In genomic region chr19:44113138-44113783, GRCh38 we compare ENCODE assay signal across 8 cellular contexts. TPM values are rescaled to one million over a fixed set of nuclear protein-coding genes. Genes with fewer than 3 reads are reported as not detected.
A peak's percentile ranks its signal among the peaks of the same experiment; 100 is the strongest.
DNase-seq lines count a peak whose midpoint lies in the region; ATAC-seq, FAIRE-seq and TF ChIP-seq lines count a peak whose summit lies in the region.

TSS of gene ZNF225 (plus strand) at chr19:44113399. CDS start at chr19:44115828, 2,429 bp downstream.

- peak; percentile 96 to 98 for DNase-seq in Caco-2
- peak; percentile 95 for DNase-seq in HTR-8/SVneo (ENCODE audit: insufficient read length, low spot score)
- DNase-seq in NT2/D1 (ENCODE audit: low read depth, low spot score) = peak; percentile 95
- DNase-seq in activated CD8-positive, alpha-beta memory T cell treated with anti-CD3 and anti-CD28 coated beads, Interleukin-2, amount 50 U/mL, for 4 hours = peak; percentile 77
- peak; percentile 98 for DNase-seq in endothelial cell of umbilical vein (ENCODE audit: low read depth, low spot score)
- DNase-seq in mesothelial cell of epicardium (ENCODE audit: low spot score in 2 of 2, unreplicated experiment in 2 of 2) = peak; percentile 82 to 89
- DNase-seq in stimulated activated CD8-positive, alpha-beta memory T cell treated with anti-CD3 and anti-CD28 coated beads, Interleukin-15, amount 100 ng/mL, for 4 hours (ENCODE audit: low read depth in 2 of 2) = peak; percentile 70 to 80

- H3K27me3 ChIP-seq in Caco-2 (replicated peaks; ENCODE audit: control insufficient read depth, insufficient read depth, low read length) (no peaks in the 10 kb centered on the region), NT2/D1 (ENCODE audit: insufficient read depth, insufficient read length) (no peaks in the 10 kb centered on the region), endothelial cell of umbilical vein (ENCODE audit: control insufficient read depth in 2 of 2, insufficient read depth in 2 of 2, low read length in 2 of 2) (no peaks in the 10 kb centered on the region)

- intact Hi-C loops in Caco-2 (cut with micrococcal nuclease; ENCODE audit: unreplicated experiment) = loop anchor here (1.0 to 10.0 kb wide), 12 partner anchors 19 to 387 kb away; partner anchors contain the start of genes ZNF155, ZNF180, ZNF224 and ZNF227
- intact Hi-C loops in endothelial cell of umbilical vein (cut with micrococcal nuclease) = loop anchor here (1.0 to 10.0 kb wide), 16 partner anchors 19 to 387 kb away; partner anchors contain the start of genes SMG9, ZNF112, ZNF155 and ZNF180

- H3K4me1 ChIP-seq in Caco-2 (no peaks in the 10 kb centered on the region), NT2/D1 (ENCODE audit: insufficient read depth, insufficient read length) (no peaks in the 10 kb centered on the region), endothelial cell of umbilical vein (ENCODE audit: control insufficient read depth, extremely low read depth, insufficient read depth, low read length) (peaks cover 6% of the 10 kb centered on the region)

- FAIRE-seq in HTR-8/SVneo (lab: Jason Lieb, UNC) (peak; percentile 77), endothelial cell of umbilical vein (lab: Jason Lieb, UNC) (peak; percentile 99)

- H3K36me3 Mint-ChIP-seq in Caco-2 (ENCODE audit: insufficient read depth, unreplicated experiment) (peaks cover 9% of the 10 kb centered on the region), mesothelial cell of epicardium (peaks cover 41% of the 10 kb centered on the region)

- POLR2A ChIA-PET in Caco-2 (lab: Charles Lee) = interaction anchor here (0.6 to 1.0 kb wide), 3 partner anchors 52 to 732 kb away, joined by 3 to 7 read pairs (median 3); partner anchors contain the start of gene ZNF226
- POLR2A ChIA-PET in endothelial cell of umbilical vein (lab: Charles Lee) = interaction anchor here (1.1 kb wide), 1 partner anchor 109 kb away, joined by 3 read pairs; no protein-coding TSS in a partner anchor

- TF ChIP-seq CTCF in Caco-2 (IDR thresholded peaks at IDR 0.05; ENCODE audit: insufficient read depth in 1 of 2, low read depth in 1 of 2, low read length in 1 of 2, severe bottlenecking in 1 of 2, unreplicated experiment in 1 of 2) (no peak), endothelial cell of umbilical vein (IDR thresholded peaks at IDR 0.05; ENCODE audit: extremely low read depth in 1 of 2, insufficient read depth in 1 of 2, low read depth in 1 of 2, low read length in 2 of 2) (no peak), mesothelial cell of epicardium (IDR thresholded peaks at IDR 0.05; ENCODE audit: unreplicated experiment) (no peak)

- no peaks in the 10 kb centered on the region for H3K79me2 ChIP-seq in endothelial cell of umbilical vein (ENCODE audit: control insufficient read depth, insufficient read depth, low read length)

- dilution Hi-C loops in endothelial cell of umbilical vein (cut with MboI; ENCODE audit: extremely low pct_ligation_motif_present, low sequenced_read_pairs) = no loop called here

- peak; percentile 85 for TF ChIP-seq POLR2A in endothelial cell of umbilical vein (IDR thresholded peaks at IDR 0.05; ENCODE audit: low read depth, low read length)

- H3K36me3 ChIP-seq in Caco-2 (ENCODE audit: control insufficient read depth, insufficient read depth, low read length) (no peaks in the 10 kb centered on the region), NT2/D1 (ENCODE audit: insufficient read depth, insufficient read length, low read length) (peaks cover 32% of the 10 kb centered on the region), endothelial cell of umbilical vein (ENCODE audit: control insufficient read depth in 2 of 2, extremely low read depth in 1 of 2, insufficient read depth in 2 of 2, low read length in 2 of 2) (peaks cover 0 to 2% of the 10 kb centered on the region in 2 experiments)

- H3K4me3 Mint-ChIP-seq in Caco-2 (ENCODE audit: unreplicated experiment) (peak within 1 kb of the TSS; percentile 91), mesothelial cell of epicardium (peak within 1 kb of the TSS; percentile 97)

- peak within 1 kb of the TSS; percentile 88 for H3K4me3 ChIP-seq in Caco-2 (ENCODE audit: low read depth, low read length)
- H3K4me3 ChIP-seq in NT2/D1 (ENCODE audit: insufficient read length, low read depth) = peak within 1 kb of the TSS; percentile 86
- peak within 1 kb of the TSS; percentile 80 to 94 (median 84) for H3K4me3 ChIP-seq in endothelial cell of umbilical vein (replicated peaks in 1 of 3; ENCODE audit: insufficient read depth in 1 of 3, low read depth in 1 of 3, low read length in 3 of 3)

- H3K4me1 Mint-ChIP-seq in Caco-2 (ENCODE audit: low read depth, unreplicated experiment) (peaks cover 7% of the 10 kb centered on the region), mesothelial cell of epicardium (peaks cover 20% of the 10 kb centered on the region)

- peak within 1 kb of the TSS; percentile 82 for H3K9ac ChIP-seq in NT2/D1 (ENCODE audit: insufficient read length, low read depth)
- peak within 1 kb of the TSS; percentile 70 for H3K9ac ChIP-seq in endothelial cell of umbilical vein (replicated peaks; ENCODE audit: extremely low read depth, insufficient read depth, low read length)

- CTCF ChIA-PET in Caco-2 (lab: Charles Lee) (interaction anchor here (0.6 kb wide), 1 partner anchor 46 kb away, joined by 3 read pairs; no protein-coding TSS in a partner anchor), endothelial cell of umbilical vein (lab: Charles Lee) (interaction anchor here (1.1 kb wide), 1 partner anchor 178 kb away, joined by 3 read pairs; the partner anchor contains the start of gene ZNF45)

- H3K9me3 ChIP-seq in Caco-2 = no peaks in the 10 kb centered on the region
- H3K9me3 ChIP-seq in NT2/D1 (ENCODE audit: insufficient read depth, low read length) = peaks cover 21% of the 10 kb centered on the region
- H3K9me3 ChIP-seq in endothelial cell of umbilical vein (replicated peaks; ENCODE audit: control insufficient read depth, insufficient read depth, low read length) = peaks cover 3% of the 10 kb centered on the region

- H3K27ac Mint-ChIP-seq in Caco-2 (ENCODE audit: unreplicated experiment) (peak within 1 kb of the TSS; percentile 75), mesothelial cell of epicardium (peak within 1 kb of the TSS; percentile 95)

- H4K20me1 ChIP-seq in endothelial cell of umbilical vein (replicated peaks; ENCODE audit: control insufficient read depth, extremely low read depth, insufficient read depth, low read length) = no peaks in the 10 kb centered on the region

- peak within 1 kb of the TSS; percentile 92 for H3K4me2 ChIP-seq in endothelial cell of umbilical vein (ENCODE audit: insufficient read depth, low read length)

- H2AFZ ChIP-seq in endothelial cell of umbilical vein (ENCODE audit: low read depth, low read length) = peak within 1 kb of the TSS; percentile 87

- H3K27me3 Mint-ChIP-seq in Caco-2 (ENCODE audit: insufficient read depth, unreplicated experiment) = no peaks in the 10 kb centered on the region
- H3K27me3 Mint-ChIP-seq in mesothelial cell of epicardium (ENCODE audit: low read depth) = no peaks in the 10 kb centered on the region

- ATAC-seq in GM21367 (IDR thresholded peaks at IDR 0.05; ENCODE audit: unreplicated experiment) = peak; percentile 80

- H3K27ac ChIP-seq in endothelial cell of umbilical vein (ENCODE audit: insufficient read depth, low read depth, low read length) = peak within 1 kb of the TSS; percentile 32

- H3K9me3 Mint-ChIP-seq in Caco-2 (ENCODE audit: unreplicated experiment) = peaks cover 2% of the 10 kb centered on the region
- peaks cover 28% of the 10 kb centered on the region for H3K9me3 Mint-ChIP-seq in mesothelial cell of epicardium

- H3K9me1 ChIP-seq in endothelial cell of umbilical vein (replicated peaks; ENCODE audit: control insufficient read depth, extremely low read depth, insufficient read depth, low read length) = no peaks in the 10 kb centered on the region

- BruUV-seq in Caco-2 (replicated peaks; lab: Mats Ljungman, UMichigan) (no TSS peak), endothelial cell of umbilical vein (replicated peaks; lab: Mats Ljungman, UMichigan) (TSS peak; percentile 53)

TF ChIP-seq in endothelial cell of umbilical vein, 7 proteins besides CTCF, POLR2A, EP300 and RAD21:
- TF ChIP-seq MYC (IDR thresholded peaks at IDR 0.05; ENCODE audit: low read depth, low read length) (no peak), POLR2AphosphoS5 (IDR thresholded peaks at IDR 0.05; ENCODE audit: insufficient read depth, low read depth, low read length) (peak; percentile 66)

RNA-seq across cellular contexts. Expression of gene ZNF225, which starts in this region (rescaled TPM):
- total RNA-seq in Caco-2 (2022) (4.3 and 4.8 TPM in 2 replicates), endothelial cell of umbilical vein (3.9 and 4.1 TPM in 2 replicates), mesothelial cell of epicardium (7.2 to 7.9 TPM (median 7.4 TPM) in 3 replicates)
- 0.83 and 0.92 TPM in 2 replicates for polyA plus RNA-seq in endothelial cell of umbilical vein
- 0.79 and 0.87 TPM in 2 replicates for polyA plus RNA-seq in endothelial cell of umbilical vein (2011; cell fraction: cytosol; rRNA removed)
- polyA plus RNA-seq in endothelial cell of umbilical vein (2011; cell fraction: nucleus; rRNA removed) = 2.9 TPM in 2 replicates
- polyA plus RNA-seq in endothelial cell of umbilical vein (2012) = 2.3 and 2.6 TPM in 2 replicates
- 2.1 and 2.8 TPM in 2 replicates for polyA minus RNA-seq in endothelial cell of umbilical vein
- polyA minus RNA-seq in endothelial cell of umbilical vein (2011; cell fraction: cytosol; rRNA and poly(A)+ RNA removed) = 1.4 TPM
- polyA minus RNA-seq in endothelial cell of umbilical vein (2011; cell fraction: nucleus; rRNA and poly(A)+ RNA removed) = 2.5 and 4.4 TPM in 2 replicates

Comparison
In these comparisons a context has a peak if more than half of its experiments do, and no peak if none do; other contexts are left out.
1. Peak in every context shown above with its lines: DNase-seq, ATAC-seq, H3K4me3 ChIP-seq and H3K27ac ChIP-seq.